ENCODE assay signal across 8 cellular contexts in genomic region chr22:26585104-26585790, GRCh38. TPM values are rescaled to one million over a fixed set of nuclear protein-coding genes. Genes with fewer than 3 reads are reported as not detected.
DNase-seq lines count a peak whose midpoint lies in the region; ATAC-seq and TF ChIP-seq lines count a peak whose summit lies in the region.

No MANE protein-coding gene starts in this region.

- H3K4me3 ChIP-seq in A673 (ENCODE audit: low read depth, low read length, poor library complexity, severe bottlenecking): no peak overlapping the region

- H3K9me3 Mint-ChIP-seq in HFFc6: no peaks in the 10 kb centered on the region

- no peaks in the 10 kb centered on the region; the same call in 1 of the 2 replicates for H3K27me3 Mint-ChIP-seq in HFFc6 (ENCODE audit: insufficient read depth)

- POLR2A ChIA-PET in A673 (lab: Charles Lee; ENCODE audit: low non-redundant PET): no interaction called here

- H3K36me3 Mint-ChIP-seq in HFFc6 (ENCODE audit: low read depth): peaks cover 23% of the 10 kb centered on the region; the same call in 1 of the 2 replicates

- ATAC-seq in left lobe of liver: peak; percentile 43

- CTCF ChIA-PET in A673 (lab: Charles Lee): no interaction called here

- no peaks in the 10 kb centered on the region for H3K4me1 ChIP-seq in A673 (ENCODE audit: insufficient read depth, low read length, poor library complexity, severe bottlenecking)

- intact Hi-C loops in A673 (cut with micrococcal nuclease; ENCODE audit: unreplicated experiment): no loop called here

- BruUV-seq in A673 (replicated peaks; lab: Mats Ljungman, UMichigan): no TSS peak

- no peak overlapping the region for H3K27ac ChIP-seq in A673 (ENCODE audit: low read depth, low read length, poor library complexity, severe bottlenecking)

- H3K9me3 ChIP-seq in A673 (ENCODE audit: low read depth, low read length, poor library complexity, severe bottlenecking): no peaks in the 10 kb centered on the region

- H3K27me3 ChIP-seq in A673 (replicated peaks; ENCODE audit: insufficient read depth, low read depth, low read length, poor library complexity): no peaks in the 10 kb centered on the region

- DNase-seq in A673 (ENCODE audit: low spot score) (peak; percentile 45), HFFc6 (peak; percentile 90), amniotic epithelial cell (ENCODE audit: low read depth) (peak; percentile 72), left lobe of liver (ENCODE audit: low spot score) (peak; percentile 83), mesenteric fat pad (ENCODE audit: low spot score) (no peak), NAMALWA (ENCODE audit: low spot score) (no peak), globus pallidus (ENCODE audit: low spot score) (no peak), ureter (ENCODE audit: low spot score) (no peak)

- H3K4me3 Mint-ChIP-seq in HFFc6: peak overlapping the region; percentile 63

- TF ChIP-seq CTCF in A673 (conservative IDR thresholded peaks at IDR 0.05; ENCODE audit: low read depth, low read length) (no peak), HFFc6 (IDR thresholded peaks at IDR 0.05) (peak; percentile 45; the same call in 1 of the 2 replicates)

- no peaks in the 10 kb centered on the region for H3K36me3 ChIP-seq in A673 (ENCODE audit: insufficient read depth, low read length, poor library complexity, severe bottlenecking)

- peaks cover 61% of the 10 kb centered on the region for H3K4me1 Mint-ChIP-seq in HFFc6 (ENCODE audit: low read depth)

- peak overlapping the region; percentile 84 for H3K27ac Mint-ChIP-seq in HFFc6

RNA-seq across cellular contexts. Expression of gene TPST2, which starts 4.7 kb away (rescaled TPM):
- 8.2 and 10.9 TPM in 2 replicates for total RNA-seq in A673 (2021)
- 10 to 100 TPM; 66.8 to 75.5 (median 73.8) TPM for total RNA-seq in HFFc6 (2021; fragmentation: NEBNext Ultra II Directional; extraction: Animal tissue kit (Norgen Biotek cat#: 25700))
- total RNA-seq in left lobe of liver: 71.9 TPM
- total RNA-seq in mesenteric fat pad: 58.7 TPM
- 49.1 TPM for total RNA-seq in ureter

RNA-seq across cellular contexts. Expression of gene CRYBB1, which starts 32.6 kb away (rescaled TPM):
- total RNA-seq in A673 (2021) (not detected in 2 replicates), left lobe of liver (not detected), mesenteric fat pad (2.8 TPM), ureter (not detected)
- total RNA-seq in HFFc6 (2021; fragmentation: NEBNext Ultra II Directional; extraction: Animal tissue kit (Norgen Biotek cat#: 25700)): not detected

RNA-seq across cellular contexts. Expression of gene CRYBA4, which starts 36.5 kb away (rescaled TPM):
- not detected in 2 replicates for total RNA-seq in A673 (2021)
- total RNA-seq in HFFc6 (2021; fragmentation: NEBNext Ultra II Directional; extraction: Animal tissue kit (Norgen Biotek cat#: 25700)): not detected
- total RNA-seq in left lobe of liver: not detected
- total RNA-seq in mesenteric fat pad: not detected
- 1.1 TPM for total RNA-seq in ureter

Comparison
In these comparisons a context has a peak if more than half of its experiments do, and no peak if none do; other contexts are left out.
1. DNase-seq: peak in A673 (single experiment), HFFc6 (single experiment), amniotic epithelial cell (single experiment) and left lobe of liver (single experiment); none in mesenteric fat pad (single experiment), NAMALWA (single experiment), globus pallidus (single experiment) and ureter (single experiment).